In the genomic region with DNA sequence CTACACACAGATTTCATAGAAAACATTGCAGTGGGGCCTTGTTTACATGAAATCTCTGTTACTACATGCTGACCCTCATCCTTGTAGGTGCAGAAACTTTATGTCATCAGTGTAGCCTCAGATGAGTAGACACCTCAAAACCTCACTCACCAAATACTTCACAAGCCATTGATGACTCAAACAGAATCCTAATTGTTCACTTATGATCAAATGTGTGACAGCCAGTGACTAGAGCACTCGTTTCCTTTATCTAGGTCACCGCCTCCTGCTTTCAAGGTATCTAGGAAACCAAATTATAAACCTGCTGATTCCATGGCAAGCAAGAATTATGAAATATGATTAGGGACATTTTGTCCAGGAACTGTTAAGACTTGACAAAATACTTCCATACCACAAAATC, we compare ENCODE assay signal across 14 cellular contexts.
DNase-seq lines count a peak whose midpoint lies in the region; ATAC-seq and TF ChIP-seq lines count a peak whose summit lies in the region.
"Had no signal": no experiment of that assay in that cellular context is flagged by ENCODE, and none has a peak within 500 bp of the region (broad histone marks: within the 10 kb centered on the region; RNA-seq: fewer than 3 reads in every experiment).

No MANE protein-coding gene starts in this region.

- no peaks in the 10 kb centered on the region for H3K4me1 ChIP-seq in tibial nerve
- H3K4me1 ChIP-seq: BLaER1 treated with 17β-estradiol and CSF1 and Interleukin-3, amounts not matched to agents 10 nM and 100 nM; esophagus muscularis mucosa; SJSA1 had no signal

- TF ChIP-seq CTCF in epithelial cell of esophagus (IDR thresholded peaks at IDR 0.05; ENCODE audit: insufficient read depth, low read depth, low read length, missing control alignments) (no peak), tibial nerve (IDR thresholded peaks at IDR 0.05) (no peak), RWPE1 (conservative IDR thresholded peaks at IDR 0.05; ENCODE audit: low read depth) (no peak)

- no peak for TF ChIP-seq POLR2A in tibial nerve (IDR thresholded peaks at IDR 0.05)

- CTCF ChIA-PET in RWPE1 (lab: Yijun Ruan, JAX), result no interaction called here

- DNase-seq in epithelial cell of esophagus (ENCODE audit: low read depth), result peak; percentile 28
- no peak for DNase-seq in stimulated activated CD4-positive, alpha-beta T cell treated with anti-CD3 and anti-CD28 coated beads, Interleukin-12 subunit alpha, Interleukin-12 subunit beta, amount 100 ng/mL, for 4 hours
- no peak for DNase-seq in tibial nerve (ENCODE audit: low spot score in 2 of 2)
- no peak for DNase-seq in SIG-M5 (lab: John Stamatoyannopoulos, UW)
- no peak for DNase-seq in RWPE1 (ENCODE audit: low spot score)
- DNase-seq: activated T-cell treated with anti-CD3 and anti-CD28 coated beads, Interleukin-2, amount 50 U/mL, for 48 hours; NCI-H1092 treated with DMSO at 0.1 percent for 48 hours; stimulated activated CD4-positive, alpha-beta T cell treated with anti-CD3 and anti-CD28 coated beads, Interleukin-4, amount 100 ng/mL, for 24 hours had no signal

- H3K36me3 ChIP-seq in tibial nerve, result no peaks in the 10 kb centered on the region
- H3K36me3 ChIP-seq: BLaER1 treated with 17β-estradiol and CSF1 and Interleukin-3, amounts not matched to agents 10 nM and 100 nM; esophagus muscularis mucosa; SJSA1 had no signal

- no peak for TF ChIP-seq EP300 in tibial nerve (IDR thresholded peaks at IDR 0.05)

- H3K4me3 ChIP-seq in epithelial cell of esophagus (ENCODE audit: low read length), result no peak overlapping the region
- no peak overlapping the region for H3K4me3 ChIP-seq in tibial nerve
- H3K4me3 ChIP-seq: BLaER1 treated with 17β-estradiol and CSF1 and Interleukin-3, amounts not matched to agents 10 nM and 100 nM; esophagus muscularis mucosa; SJSA1 had no signal

- H3K27me3 ChIP-seq in tibial nerve, result no peaks in the 10 kb centered on the region
- H3K27me3 ChIP-seq: BLaER1 treated with 17β-estradiol and CSF1 and Interleukin-3, amounts not matched to agents 10 nM and 100 nM; esophagus muscularis mucosa had no signal

- POLR2A ChIA-PET in RWPE1 (lab: Yijun Ruan, JAX; ENCODE audit: low non-redundant PET), result no interaction called here

- H3K27ac ChIP-seq in tibial nerve (no peak overlapping the region), RWPE1 (no peak overlapping the region)
- H3K27ac ChIP-seq: BLaER1 treated with 17β-estradiol and CSF1 and Interleukin-3, amounts not matched to agents 10 nM and 100 nM; esophagus muscularis mucosa; SJSA1 had no signal

- WGBS in tibial nerve, 2 donors, result 69 to 72% methylated on average over 2 of the region's 2 CpGs

- ATAC-seq in GM18858 (IDR thresholded peaks at IDR 0.05; ENCODE audit: unreplicated experiment) (peak; percentile 71), GM21576 (IDR thresholded peaks at IDR 0.05; ENCODE audit: unreplicated experiment) (peak; percentile 49), HG03342 (IDR thresholded peaks at IDR 0.05; ENCODE audit: unreplicated experiment) (peak; percentile 92)

- H3K9me3 ChIP-seq in tibial nerve, result no peaks in the 10 kb centered on the region
- H3K9me3 ChIP-seq: BLaER1 treated with 17β-estradiol and CSF1 and Interleukin-3, amounts not matched to agents 10 nM and 100 nM; esophagus muscularis mucosa; SJSA1 had no signal
